1 cellular context compared by ENCODE assay signal in the genomic region with DNA sequence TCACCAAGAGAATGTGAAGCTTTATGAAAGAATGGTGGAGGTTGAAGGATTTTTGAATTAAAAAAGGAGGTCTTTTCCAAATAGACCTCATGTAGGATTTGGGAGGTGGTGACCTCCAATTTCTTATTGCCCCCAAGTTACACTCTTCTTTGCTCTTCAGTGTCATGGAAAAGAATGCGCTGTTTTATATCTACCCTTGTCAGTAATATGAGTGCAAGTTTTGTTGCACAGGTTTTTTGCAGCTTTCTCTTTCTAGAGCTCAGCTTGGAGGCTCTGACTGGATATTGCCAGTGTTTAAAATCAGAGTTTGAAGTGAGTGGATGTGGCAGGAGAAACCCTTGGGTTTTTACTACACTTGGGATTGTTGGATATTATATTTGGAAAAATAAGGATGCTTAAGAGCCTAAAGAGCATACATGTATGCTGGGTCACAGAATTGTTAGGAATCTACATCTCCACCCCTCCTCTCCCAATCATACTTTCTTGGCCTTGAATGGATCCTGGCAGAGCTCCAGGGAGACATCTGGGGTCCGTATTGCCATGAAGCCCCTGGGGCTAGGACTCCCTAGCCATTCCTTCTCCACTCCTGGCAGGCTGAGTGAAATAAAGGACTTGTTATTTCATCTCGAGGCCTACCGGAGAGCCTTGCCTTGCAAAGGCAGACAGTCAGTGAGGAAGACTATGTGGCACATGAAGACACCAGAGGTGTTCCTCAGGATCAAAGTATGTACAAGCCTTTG.
TF ChIP-seq lines count a peak whose summit lies in the region.

No MANE protein-coding gene starts in this region.

TF ChIP-seq in HepG2, 621 proteins besides CTCF, POLR2A, EP300 and RAD21 (continued from another document and continues in another):
- TF ChIP-seq, protein P1, sequence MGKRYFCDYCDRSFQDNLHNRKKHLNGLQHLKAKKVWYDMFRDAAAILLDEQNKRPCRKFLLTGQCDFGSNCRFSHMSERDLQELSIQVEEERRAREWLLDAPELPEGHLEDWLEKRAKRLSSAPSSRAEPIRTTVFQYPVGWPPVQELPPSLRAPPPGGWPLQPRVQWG (CRISPR knock-in tag; IDR thresholded peaks at IDR 0.05; ENCODE audit: borderline replicate concordance, low read depth) = no peak
- TF ChIP-seq, protein P2, sequence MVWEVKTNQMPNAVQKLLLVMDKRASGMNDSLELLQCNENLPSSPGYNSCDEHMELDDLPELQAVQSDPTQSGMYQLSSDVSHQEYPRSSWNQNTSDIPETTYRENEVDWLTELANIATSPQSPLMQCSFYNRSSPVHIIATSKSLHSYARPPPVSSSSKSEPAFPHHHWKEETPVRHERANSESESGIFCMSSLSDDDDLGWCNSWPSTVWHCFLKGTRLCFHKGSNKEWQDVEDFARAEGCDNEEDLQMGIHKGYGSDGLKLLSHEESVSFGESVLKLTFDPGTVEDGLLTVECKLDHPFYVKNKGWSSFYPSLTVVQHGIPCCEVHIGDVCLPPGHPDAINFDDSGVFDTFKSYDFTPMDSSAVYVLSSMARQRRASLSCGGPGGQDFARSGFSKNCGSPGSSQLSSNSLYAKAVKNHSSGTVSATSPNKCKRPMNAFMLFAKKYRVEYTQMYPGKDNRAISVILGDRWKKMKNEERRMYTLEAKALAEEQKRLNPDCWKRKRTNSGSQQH (CRISPR knock-in tag; IDR thresholded peaks at IDR 0.05; ENCODE audit: low read depth) = 0 out of 2 replicates have a peak, but pooled peaks have one; percentile 22
- peak; percentile 58 for TF ChIP-seq GFI1 (CRISPR knock-in tag; IDR thresholded peaks at IDR 0.05; ENCODE audit: borderline replicate concordance)
- no peak for TF ChIP-seq ZNF572 (CRISPR knock-in tag; IDR thresholded peaks at IDR 0.05)
- no peak for TF ChIP-seq GABPB1 (CRISPR knock-in tag; IDR thresholded peaks at IDR 0.05)
- no peak; the same call in 1 of the 2 replicates for TF ChIP-seq TOE1 (CRISPR knock-in tag; IDR thresholded peaks at IDR 0.05)
- TF ChIP-seq ZSCAN12 (CRISPR knock-in tag; IDR thresholded peaks at IDR 0.05) = 0 out of 2 replicates have a peak, but pooled peaks have one; percentile 56
- 0 out of 2 replicates have a peak, but pooled peaks have one; percentile 60 for TF ChIP-seq FOXO4 (CRISPR knock-in tag; conservative IDR thresholded peaks at IDR 0.05)
- no peak for TF ChIP-seq MAF1 (CRISPR knock-in tag; IDR thresholded peaks at IDR 0.05; ENCODE audit: borderline replicate concordance)
- no peak for TF ChIP-seq KLF13 (CRISPR knock-in tag; IDR thresholded peaks at IDR 0.05)
- no peak for TF ChIP-seq NFRKB (IDR thresholded peaks at IDR 0.05)
- TF ChIP-seq ZFP36 (IDR thresholded peaks at IDR 0.05; ENCODE audit: borderline replicate concordance, low read depth, low read length, partially characterized antibody) = no peak
- peak; percentile 69; the same call in 1 of the 2 replicates for TF ChIP-seq THAP7 (CRISPR knock-in tag; IDR thresholded peaks at IDR 0.05)
- TF ChIP-seq ZNF850 (CRISPR knock-in tag; conservative IDR thresholded peaks at IDR 0.05) = no peak
- no peak for TF ChIP-seq ZNF382 (CRISPR knock-in tag; IDR thresholded peaks at IDR 0.05; ENCODE audit: borderline replicate concordance)
- TF ChIP-seq ZNF337 (CRISPR knock-in tag; IDR thresholded peaks at IDR 0.05; ENCODE audit: borderline replicate concordance, low read depth) = no peak
- TF ChIP-seq FOSL2 (CRISPR knock-in tag; IDR thresholded peaks at IDR 0.05) = 0 out of 2 replicates have a peak, but pooled peaks have one; percentile 7
- TF ChIP-seq ZFP90 (CRISPR knock-in tag; IDR thresholded peaks at IDR 0.05; ENCODE audit: borderline replicate concordance) = no peak
- TF ChIP-seq ZNF775 (CRISPR knock-in tag; IDR thresholded peaks at IDR 0.05; ENCODE audit: borderline replicate concordance) = no peak; the same call in 1 of the 2 replicates
- no peak for TF ChIP-seq ZNF709 (CRISPR knock-in tag; IDR thresholded peaks at IDR 0.05)
- 0 out of 2 replicates have a peak, but pooled peaks have one; percentile 49 for TF ChIP-seq KLF6 (CRISPR knock-in tag; IDR thresholded peaks at IDR 0.05)
- TF ChIP-seq MTF1 (CRISPR knock-in tag; IDR thresholded peaks at IDR 0.05) = 0 out of 2 replicates have a peak, but pooled peaks have one; percentile 16
- TF ChIP-seq KMT2B (CRISPR knock-in tag; IDR thresholded peaks at IDR 0.05) = no peak
- 0 out of 2 replicates have a peak, but pooled peaks have one; percentile 6 for TF ChIP-seq GATA4 (IDR thresholded peaks at IDR 0.05; ENCODE audit: borderline replicate concordance, low read depth)
- no peak for TF ChIP-seq ZNF430 (CRISPR knock-in tag; IDR thresholded peaks at IDR 0.05)
- no peak for TF ChIP-seq ZNF784 (CRISPR knock-in tag; IDR thresholded peaks at IDR 0.05; ENCODE audit: borderline replicate concordance)
- TF ChIP-seq RARA (CRISPR knock-in tag; IDR thresholded peaks at IDR 0.05) = no peak
- TF ChIP-seq ZNF761 (CRISPR knock-in tag; conservative IDR thresholded peaks at IDR 0.05) = no peak
- peak; percentile 23; the same call in 1 of the 2 replicates for TF ChIP-seq BRF2 (CRISPR knock-in tag; IDR thresholded peaks at IDR 0.05)
- peak; percentile 1; the same call in 1 of the 2 replicates for TF ChIP-seq ZFX (CRISPR knock-in tag; IDR thresholded peaks at IDR 0.05; ENCODE audit: low read depth)
- TF ChIP-seq, protein P3, sequence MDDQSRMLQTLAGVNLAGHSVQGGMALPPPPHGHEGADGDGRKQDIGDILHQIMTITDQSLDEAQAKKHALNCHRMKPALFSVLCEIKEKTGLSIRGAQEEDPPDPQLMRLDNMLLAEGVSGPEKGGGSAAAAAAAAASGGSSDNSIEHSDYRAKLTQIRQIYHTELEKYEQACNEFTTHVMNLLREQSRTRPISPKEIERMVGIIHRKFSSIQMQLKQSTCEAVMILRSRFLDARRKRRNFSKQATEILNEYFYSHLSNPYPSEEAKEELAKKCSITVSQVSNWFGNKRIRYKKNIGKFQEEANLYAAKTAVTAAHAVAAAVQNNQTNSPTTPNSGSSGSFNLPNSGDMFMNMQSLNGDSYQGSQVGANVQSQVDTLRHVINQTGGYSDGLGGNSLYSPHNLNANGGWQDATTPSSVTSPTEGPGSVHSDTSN (CRISPR knock-in tag; IDR thresholded peaks at IDR 0.05; ENCODE audit: borderline replicate concordance) = 0 out of 2 replicates have a peak, but pooled peaks have one; percentile 64
- TF ChIP-seq HOXA3 (CRISPR knock-in tag; IDR thresholded peaks at IDR 0.05) = no peak
- no peak for TF ChIP-seq BORCS8-MEF2B (CRISPR knock-in tag; IDR thresholded peaks at IDR 0.05)
- peak; percentile 18; the same call in 1 of the 2 replicates for TF ChIP-seq ZSCAN21 (CRISPR knock-in tag; IDR thresholded peaks at IDR 0.05; ENCODE audit: borderline replicate concordance)
- TF ChIP-seq ZNF619 (CRISPR knock-in tag; IDR thresholded peaks at IDR 0.05) = no peak
- TF ChIP-seq ZNF235 (CRISPR knock-in tag; IDR thresholded peaks at IDR 0.05; ENCODE audit: borderline replicate concordance) = no peak
- TF ChIP-seq TEAD2 (CRISPR knock-in tag; IDR thresholded peaks at IDR 0.05) = no peak
- TF ChIP-seq KDM2A (CRISPR knock-in tag; IDR thresholded peaks at IDR 0.05; ENCODE audit: borderline replicate concordance, low read depth) = 0 out of 2 replicates have a peak, but pooled peaks have one; percentile 43
- TF ChIP-seq, protein P4, sequence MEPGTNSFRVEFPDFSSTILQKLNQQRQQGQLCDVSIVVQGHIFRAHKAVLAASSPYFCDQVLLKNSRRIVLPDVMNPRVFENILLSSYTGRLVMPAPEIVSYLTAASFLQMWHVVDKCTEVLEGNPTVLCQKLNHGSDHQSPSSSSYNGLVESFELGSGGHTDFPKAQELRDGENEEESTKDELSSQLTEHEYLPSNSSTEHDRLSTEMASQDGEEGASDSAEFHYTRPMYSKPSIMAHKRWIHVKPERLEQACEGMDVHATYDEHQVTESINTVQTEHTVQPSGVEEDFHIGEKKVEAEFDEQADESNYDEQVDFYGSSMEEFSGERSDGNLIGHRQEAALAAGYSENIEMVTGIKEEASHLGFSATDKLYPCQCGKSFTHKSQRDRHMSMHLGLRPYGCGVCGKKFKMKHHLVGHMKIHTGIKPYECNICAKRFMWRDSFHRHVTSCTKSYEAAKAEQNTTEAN (CRISPR knock-in tag; conservative IDR thresholded peaks at IDR 0.05) = 0 out of 2 replicates have a peak, but pooled peaks have one; percentile 37
- no peak for TF ChIP-seq GLI4 (CRISPR knock-in tag; IDR thresholded peaks at IDR 0.05; ENCODE audit: borderline replicate concordance)
- TF ChIP-seq ZC3H4 (CRISPR knock-in tag; IDR thresholded peaks at IDR 0.05; ENCODE audit: borderline replicate concordance) = 0 out of 2 replicates have a peak, but pooled peaks have one; percentile 51
- TF ChIP-seq ZNF564 (CRISPR knock-in tag; IDR thresholded peaks at IDR 0.05) = no peak
- TF ChIP-seq YEATS2 (CRISPR knock-in tag; IDR thresholded peaks at IDR 0.05; ENCODE audit: borderline replicate concordance) = no peak
- TF ChIP-seq ZBTB21 (CRISPR knock-in tag; IDR thresholded peaks at IDR 0.05) = no peak
- no peak for TF ChIP-seq DDIT3 (CRISPR knock-in tag; IDR thresholded peaks at IDR 0.05)
- TF ChIP-seq ZC3H13 (CRISPR knock-in tag; IDR thresholded peaks at IDR 0.05) = peak; percentile 100
- peak; percentile 55; the same call in 1 of the 2 replicates for TF ChIP-seq ZNF367 (CRISPR knock-in tag; IDR thresholded peaks at IDR 0.05; ENCODE audit: borderline replicate concordance)
